In genomic region chr15:66142341-66142740, GRCh38 we compare ENCODE assay signal across 20 cellular contexts.
DNase-seq lines count a peak whose midpoint lies in the region; ATAC-seq lines count a peak whose summit lies in the region.
"Had no signal": no experiment of that assay in that cellular context is flagged by ENCODE, and none has a peak within 500 bp of the region (broad histone marks: within the 10 kb centered on the region; RNA-seq: fewer than 3 reads in every experiment).

No MANE protein-coding gene starts in this region.

- H3K9me3 Mint-ChIP-seq in activated naive CD4-positive, alpha-beta T cell treated with anti-CD3 and anti-CD28 coated beads for 36 hours: no peaks in the 10 kb centered on the region
- H3K9me3 Mint-ChIP-seq: CD8-positive, alpha-beta T cell had no signal

- no peaks in the 10 kb centered on the region for H3K27me3 Mint-ChIP-seq in activated naive CD4-positive, alpha-beta T cell treated with anti-CD3 and anti-CD28 coated beads for 36 hours (ENCODE audit: low read depth)

- intact Hi-C loops in Right ventricle myocardium inferior (cut with DNase I) (no loop called here), Right ventricle myocardium superior (cut with DNase I) (no loop called here)
- intact Hi-C loops in activated naive CD4-positive, alpha-beta T cell treated with anti-CD3 and anti-CD28 coated beads for 36 hours (cut with micrococcal nuclease): no loop called here

- CTCF ChIA-PET in activated naive CD4-positive, alpha-beta T cell treated with anti-CD3 and anti-CD28 coated beads for 36 hours (lab: Charles Lee): interaction anchor here (0.6 to 1.3 kb wide), 2 partner anchors 25 to 598 kb away, joined by 3 to 4 read pairs; no protein-coding TSS in a partner anchor

- no peak for ATAC-seq in Right ventricle myocardium inferior
- ATAC-seq in Right ventricle myocardium superior (ENCODE audit: poor library complexity): no peak
- ATAC-seq: CD8-positive, alpha-beta T cell; GM12878; HCT116 had no signal

- DNase-seq in Right ventricle myocardium inferior (ENCODE audit: missing footprints) (peak; percentile 25), Right ventricle myocardium superior (no peak), inferior parietal cortex (ENCODE audit: extremely low spot score) (peak; percentile 22), occipital lobe (lab: John Stamatoyannopoulos, UW) (peak; percentile 29), NCI-H524 treated with DMSO at 0.1 percent for 48 hours (lab: John Stamatoyannopoulos, UW) (no peak)
- no peak for DNase-seq in activated naive CD4-positive, alpha-beta T cell treated with anti-CD3 and anti-CD28 coated beads for 36 hours
- no peak for DNase-seq in stimulated activated CD4-positive, alpha-beta T cell treated with anti-CD3 and anti-CD28 coated beads, Interleukin-4, amount 100 ng/mL, for 4 hours
- no peak for DNase-seq in stimulated activated naive CD4-positive, alpha-beta T cell treated with Interleukin-2 at 50 U/mL for 16 hours (lab: John Stamatoyannopoulos, UW)
- DNase-seq: AML-193; C1 segment of cervical spinal cord; CD8-positive, alpha-beta T cell; DND-41; Karpas-422; MV-4-11; NCI-H1417; NCI-H187 treated with DMSO at 0.1 percent for 48 hours; NCI-H748 treated with DMSO at 0.1 percent for 48 hours; Peyer's patch had no signal

- peaks cover 2% of the 10 kb centered on the region for H3K4me1 Mint-ChIP-seq in activated naive CD4-positive, alpha-beta T cell treated with anti-CD3 and anti-CD28 coated beads for 36 hours (ENCODE audit: low read depth)

- no peak overlapping the region for H3K4me3 Mint-ChIP-seq in activated naive CD4-positive, alpha-beta T cell treated with anti-CD3 and anti-CD28 coated beads for 36 hours
- H3K4me3 Mint-ChIP-seq: CD8-positive, alpha-beta T cell had no signal

- no peaks in the 10 kb centered on the region for H3K36me3 Mint-ChIP-seq in activated naive CD4-positive, alpha-beta T cell treated with anti-CD3 and anti-CD28 coated beads for 36 hours (ENCODE audit: low read depth)
- H3K36me3 Mint-ChIP-seq: CD8-positive, alpha-beta T cell had no signal

- no peak overlapping the region for H3K27ac Mint-ChIP-seq in activated naive CD4-positive, alpha-beta T cell treated with anti-CD3 and anti-CD28 coated beads for 36 hours
- H3K27ac Mint-ChIP-seq: CD8-positive, alpha-beta T cell had no signal

Comparison
In these comparisons a context has a peak if more than half of its experiments do, and no peak if none do; other contexts are left out.
1. DNase-seq: peak in Right ventricle myocardium inferior (single experiment), inferior parietal cortex (single experiment) and occipital lobe (single experiment); none in Right ventricle myocardium superior (single experiment), activated naive CD4-positive, alpha-beta T cell treated with anti-CD3 and anti-CD28 coated beads for 36 hours (single experiment), stimulated activated CD4-positive, alpha-beta T cell treated with anti-CD3 and anti-CD28 coated beads, Interleukin-4, amount 100 ng/mL, for 4 hours (0 of 2), NCI-H524 treated with DMSO at 0.1 percent for 48 hours (single experiment) and stimulated activated naive CD4-positive, alpha-beta T cell treated with Interleukin-2 at 50 U/mL for 16 hours (single experiment).